3 cellular contexts compared by ENCODE assay signal in genomic region chr11:112213753-112214152, GRCh38.
TF ChIP-seq lines count a peak whose summit lies in the region.

No MANE protein-coding gene starts in this region.

TF ChIP-seq in WTC11, 78 proteins besides CTCF, POLR2A, EP300 and RAD21:
- TF ChIP-seq HMGA2 (CRISPR knock-in tag; IDR thresholded peaks at IDR 0.05) (no peak), GABPB1 (CRISPR knock-in tag; IDR thresholded peaks at IDR 0.05) (peak; percentile 33; the same call in 1 of the 2 replicates)
TF ChIP-seq in WTC11: peak in this region for 1.

TF ChIP-seq in endothelial cell of umbilical vein, 7 proteins besides CTCF, POLR2A, EP300 and RAD21:
- TF ChIP-seq POLR2AphosphoS5 (IDR thresholded peaks at IDR 0.05; ENCODE audit: insufficient read depth, low read depth, low read length) (no peak), FOS (IDR thresholded peaks at IDR 0.05; ENCODE audit: borderline replicate concordance, insufficient read depth, low read length) (no peak), JUN (IDR thresholded peaks at IDR 0.05; ENCODE audit: borderline replicate concordance, insufficient read depth, insufficient read length, low read depth) (no peak), GATA2 (IDR thresholded peaks at IDR 0.05; ENCODE audit: insufficient read depth, insufficient read length, low read depth, low read length) (no peak), EZH2 (IDR thresholded peaks at IDR 0.05; ENCODE audit: borderline replicate concordance, low read depth, low read length, severe bottlenecking) (no peak), MAX (IDR thresholded peaks at IDR 0.05; ENCODE audit: insufficient read depth, insufficient read length) (no peak), MYC (IDR thresholded peaks at IDR 0.05; ENCODE audit: low read depth, low read length) (no peak)

TF ChIP-seq in HepG2, 621 proteins besides CTCF, POLR2A, EP300 and RAD21:
- TF ChIP-seq ATF4 (CRISPR knock-in tag; IDR thresholded peaks at IDR 0.05), result peak in 1 of 2 experiments; percentile 55; a peak in 1 of 4 replicates
- TF ChIP-seq TCF7 (IDR thresholded peaks at IDR 0.05; ENCODE audit: low read depth), result 0 out of 2 replicates have a peak, but pooled peaks have one; percentile 20
- TF ChIP-seq FOXA3 (CRISPR knock-in tag; IDR thresholded peaks at IDR 0.05), result peak; percentile 60
- peak; percentile 34; the same call in 1 of the 2 replicates for TF ChIP-seq ZGPAT (CRISPR knock-in tag; IDR thresholded peaks at IDR 0.05)
- TF ChIP-seq HOMEZ (CRISPR knock-in tag; IDR thresholded peaks at IDR 0.05; ENCODE audit: low read depth), result 0 out of 2 replicates have a peak, but pooled peaks have one; percentile 27
- TF ChIP-seq SOX5 (CRISPR knock-in tag; IDR thresholded peaks at IDR 0.05; ENCODE audit: borderline replicate concordance), result peak; percentile 54; the same call in 1 of the 2 replicates
- TF ChIP-seq ZSCAN5A (CRISPR knock-in tag; IDR thresholded peaks at IDR 0.05; ENCODE audit: borderline replicate concordance), result no peak
- TF ChIP-seq BCL6 (CRISPR knock-in tag; IDR thresholded peaks at IDR 0.05), result 0 out of 2 replicates have a peak, but pooled peaks have one; percentile 33
- TF ChIP-seq ZNF614 (CRISPR knock-in tag; IDR thresholded peaks at IDR 0.05; ENCODE audit: borderline replicate concordance), result peak; percentile 65; the same call in 1 of the 2 replicates
- TF ChIP-seq TFE3 (CRISPR knock-in tag; IDR thresholded peaks at IDR 0.05), result no peak
- no peak for TF ChIP-seq SOX13 (IDR thresholded peaks at IDR 0.05)
- peak in 1 of 2 experiments; percentile 61; a peak in 1 of 4 replicates for TF ChIP-seq SOX13 (CRISPR knock-in tag; conservative IDR thresholded peaks at IDR 0.05 in 1 of 2, IDR thresholded peaks at IDR 0.05 in 1 of 2)
- peak; percentile 58 for TF ChIP-seq TEAD3 (CRISPR knock-in tag; optimal IDR thresholded peaks at IDR 0.05; ENCODE audit: borderline replicate concordance)
- TF ChIP-seq KAT8 (CRISPR knock-in tag; IDR thresholded peaks at IDR 0.05), result 0 out of 2 replicates have a peak, but pooled peaks have one; percentile 21
- TF ChIP-seq HMG20B (CRISPR knock-in tag; conservative IDR thresholded peaks at IDR 0.05), result peak; percentile 47; the same call in 1 of the 2 replicates
- TF ChIP-seq IRF2 (CRISPR knock-in tag; IDR thresholded peaks at IDR 0.05), result peak; percentile 45; the same call in 1 of the 2 replicates
- TF ChIP-seq ZBTB42 (CRISPR knock-in tag; IDR thresholded peaks at IDR 0.05), result no peak
- TF ChIP-seq TEF (CRISPR knock-in tag; IDR thresholded peaks at IDR 0.05), result peak; percentile 87; the same call in 1 of the 2 replicates
- peak; percentile 53; the same call in 1 of the 2 replicates for TF ChIP-seq AHDC1 (CRISPR knock-in tag; IDR thresholded peaks at IDR 0.05; ENCODE audit: borderline replicate concordance)
- TF ChIP-seq SAP130 (CRISPR knock-in tag; IDR thresholded peaks at IDR 0.05; ENCODE audit: low read depth), result peak; percentile 33; the same call in 1 of the 2 replicates
- TF ChIP-seq CEBPB (IDR thresholded peaks at IDR 0.05; ENCODE audit: borderline replicate concordance, low read depth, low read length), result peak; percentile 79
- TF ChIP-seq FOSL2 (CRISPR knock-in tag; IDR thresholded peaks at IDR 0.05), result peak; percentile 62
- TF ChIP-seq BRD4 (CRISPR knock-in tag; IDR thresholded peaks at IDR 0.05), result no peak
- 0 out of 2 replicates have a peak, but pooled peaks have one; percentile 30 for TF ChIP-seq HDAC2 (CRISPR knock-in tag; IDR thresholded peaks at IDR 0.05)
- TF ChIP-seq ATF1 (CRISPR knock-in tag; IDR thresholded peaks at IDR 0.05), result no peak
- no peak for TF ChIP-seq ZBTB38 (CRISPR knock-in tag; IDR thresholded peaks at IDR 0.05)
- TF ChIP-seq ZNF790 (CRISPR knock-in tag; IDR thresholded peaks at IDR 0.05; ENCODE audit: borderline replicate concordance), result no peak
- no peak for TF ChIP-seq ZKSCAN1 (IDR thresholded peaks at IDR 0.05; ENCODE audit: low read length)
- peak; percentile 39 for TF ChIP-seq RARA (CRISPR knock-in tag; IDR thresholded peaks at IDR 0.05)
- TF ChIP-seq ARID5B (CRISPR knock-in tag; IDR thresholded peaks at IDR 0.05), result peak; percentile 63; the same call in 1 of the 2 replicates
- TF ChIP-seq FOXA1 (IDR thresholded peaks at IDR 0.05), result no peak
- TF ChIP-seq FOXA1 (CRISPR knock-in tag; IDR thresholded peaks at IDR 0.05), result peak; percentile 51
- peak; percentile 40; the same call in 1 of the 2 replicates for TF ChIP-seq NCOA2 (CRISPR knock-in tag; IDR thresholded peaks at IDR 0.05)
- TF ChIP-seq ZNF30 (CRISPR knock-in tag; IDR thresholded peaks at IDR 0.05), result no peak
- TF ChIP-seq ETV5 (CRISPR knock-in tag; IDR thresholded peaks at IDR 0.05; ENCODE audit: borderline replicate concordance), result peak; percentile 69
- TF ChIP-seq FOXK1 (CRISPR knock-in tag; IDR thresholded peaks at IDR 0.05; ENCODE audit: borderline replicate concordance, low read depth), result 0 out of 2 replicates have a peak, but pooled peaks have one; percentile 33
- TF ChIP-seq FOXP1 (IDR thresholded peaks at IDR 0.05), result no peak
- TF ChIP-seq FOXP1 (CRISPR knock-in tag; IDR thresholded peaks at IDR 0.05), result peak; percentile 30; the same call in 1 of the 2 replicates
- TF ChIP-seq CEBPG (CRISPR knock-in tag; IDR thresholded peaks at IDR 0.05), result peak; percentile 88
- TF ChIP-seq GATAD2A (CRISPR knock-in tag; IDR thresholded peaks at IDR 0.05), result peak; percentile 46; the same call in 1 of the 2 replicates
